ENCODE assay signal across 8 cellular contexts in the genomic region with DNA sequence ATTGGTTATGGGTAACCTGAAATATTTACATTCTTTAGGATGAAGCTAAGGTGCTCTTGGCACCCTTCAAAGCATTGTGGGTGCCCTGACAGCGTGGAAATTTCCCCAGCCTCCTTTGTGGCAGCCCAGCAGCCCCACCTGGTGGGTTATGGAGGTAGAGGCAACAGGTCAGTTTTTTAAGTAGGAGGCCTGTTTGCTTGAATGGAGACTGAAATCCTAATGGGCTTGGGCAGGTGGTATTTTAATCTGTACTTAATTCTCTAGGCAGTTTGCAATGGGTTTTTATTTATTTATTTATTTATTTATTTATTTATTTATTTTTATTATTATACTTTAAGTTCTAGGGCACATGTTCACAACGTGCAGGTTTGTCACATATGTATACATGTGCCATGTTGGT.
DNase-seq lines count a peak whose midpoint lies in the region; ATAC-seq, FAIRE-seq and TF ChIP-seq lines count a peak whose summit lies in the region.

No MANE protein-coding gene starts in this region.

- peak; percentile 85 to 91 for TF ChIP-seq RAD21 in H1 (IDR thresholded peaks at IDR 0.05 in 1 of 2, conservative IDR thresholded peaks at IDR 0.05 in 1 of 2; ENCODE audit: low read depth in 2 of 2, low read length in 2 of 2)

- H3K4ac ChIP-seq in H1 (replicated peaks; ENCODE audit: insufficient read length, low read depth, low read length) = no peak overlapping the region

- H3K27ac Mint-ChIP-seq in Calu3 (ENCODE audit: unreplicated experiment) (no peak overlapping the region), neural crest cell (ENCODE audit: unreplicated experiment) (no peak overlapping the region)

- CTCF ChIA-PET in Calu3 (lab: Charles Lee) (interaction anchor here (1.5 to 1.6 kb wide), 2 partner anchors 17 to 172 kb away, joined by 3 to 4 read pairs; no protein-coding TSS in a partner anchor), H1 (lab: Charles Lee; ENCODE audit: partially characterized antibody) (interaction anchor here (0.9 to 2.1 kb wide), 5 partner anchors 9 to 479 kb away, joined by 3 to 7 read pairs (median 3); no protein-coding TSS in a partner anchor)

- TF ChIP-seq POLR2A in H1 (IDR thresholded peaks at IDR 0.05; ENCODE audit: control extremely low read depth in 1 of 2, low read depth in 2 of 2, low read length in 2 of 2) = no peak

- no peaks in the 10 kb centered on the region for H4K20me1 ChIP-seq in H1 (replicated peaks in 1 of 2; ENCODE audit: control insufficient read depth in 1 of 2, insufficient read depth in 2 of 2, low read length in 2 of 2)

- H2BK15ac ChIP-seq in H1 (ENCODE audit: low read length) = no peak overlapping the region

- TF ChIP-seq CTCF in Calu3 (IDR thresholded peaks at IDR 0.05; ENCODE audit: unreplicated experiment) (peak; percentile 80), H1 (IDR thresholded peaks at IDR 0.05; ENCODE audit: control extremely low read depth in 1 of 3, insufficient read depth in 1 of 3, low read depth in 1 of 3, low read length in 3 of 3) (peak; percentile 65 to 71 (median 71)), neural crest cell (conservative IDR thresholded peaks at IDR 0.05) (peak; percentile 71)

- H3K14ac ChIP-seq in H1 (ENCODE audit: insufficient read length) = no peak overlapping the region

- ATAC-seq in GM21717 (IDR thresholded peaks at IDR 0.05; ENCODE audit: unreplicated experiment) (peak; percentile 63), aorta (ENCODE audit: low FRiP score) (no peak)

- H2BK5ac ChIP-seq in H1 (ENCODE audit: low read depth, low read length) = no peak overlapping the region

- no peak overlapping the region for H3K23ac ChIP-seq in H1 (ENCODE audit: insufficient read length)

- no peak overlapping the region for H3K4me2 ChIP-seq in H1 (ENCODE audit: insufficient read depth in 1 of 2, low read depth in 2 of 2, low read length in 2 of 2)

- H3K79me1 ChIP-seq in H1 (ENCODE audit: low read depth, low read length) = no peaks in the 10 kb centered on the region

- H3K27me3 ChIP-seq in H1 (replicated peaks in 1 of 4; ENCODE audit: control insufficient read depth in 3 of 4, extremely low read depth in 1 of 4, insufficient read depth in 3 of 4, low read length in 3 of 4) (no peaks in the 10 kb centered on the region), aorta (ENCODE audit: control insufficient read depth in 1 of 2, insufficient read depth in 2 of 2, low read length in 1 of 2) (no peaks in the 10 kb centered on the region)

- no peak overlapping the region for H4K5ac ChIP-seq in H1 (ENCODE audit: insufficient read length, low read depth, low read length)

- no peak overlapping the region for H2BK120ac ChIP-seq in H1 (replicated peaks; ENCODE audit: low read depth, low read length)

- 37% methylated on average over 1 of the region's 2 CpGs; no CpG with 5 or more reads in 1 of the 2 experiments for WGBS in H1 (ENCODE audit: extremely low coverage in 1 of 2, insufficient coverage in 1 of 2, insufficient read length in 1 of 2, insufficient replicate concordance in 2 of 2, low coverage in 1 of 2, low lambda C conversion rate in 2 of 2, missing lambda C conversion rate in 1 of 2), 2 experiments
- WGBS in aorta, 2 donors = 41 to 59% methylated on average over 2 of the region's 2 CpGs

- H3K27me3 Mint-ChIP-seq in Calu3 (ENCODE audit: unreplicated experiment) (no peaks in the 10 kb centered on the region), neural crest cell (ENCODE audit: low read depth) (no peaks in the 10 kb centered on the region)

- peaks cover 8% of the 10 kb centered on the region for H3K9me3 Mint-ChIP-seq in Calu3 (ENCODE audit: low read depth, unreplicated experiment)
- H3K9me3 Mint-ChIP-seq in neural crest cell = peaks cover 9% of the 10 kb centered on the region

- POLR2A ChIA-PET in H1 (lab: Charles Lee; ENCODE audit: partially characterized antibody) = no interaction called here

- no peaks in the 10 kb centered on the region for H3K23me2 ChIP-seq in H1 (ENCODE audit: low read depth, low read length)

- no peak for FAIRE-seq in H1 (lab: Jason Lieb, UNC)

- H2BK12ac ChIP-seq in H1 (ENCODE audit: low read depth, low read length) = no peak overlapping the region

- H3K4me1 ChIP-seq in H1 (replicated peaks in 1 of 4; ENCODE audit: control insufficient read depth in 3 of 4, insufficient read depth in 4 of 4, low read length in 3 of 4) (no peaks in the 10 kb centered on the region), aorta (ENCODE audit: control insufficient read depth in 1 of 2, insufficient read depth in 2 of 2, low read length in 2 of 2) (no peaks in the 10 kb centered on the region)

- H3K4me3 ChIP-seq in H1 (ENCODE audit: extremely low read depth in 1 of 4, insufficient read depth in 2 of 4, low read depth in 3 of 4, low read length in 4 of 4) (no peak overlapping the region), aorta (ENCODE audit: low read length in 2 of 2) (no peak overlapping the region)

- BruUV-seq in Calu3 (replicated peaks; lab: Mats Ljungman, UMichigan) = no TSS peak

- H3K4me3 Mint-ChIP-seq in Calu3 (ENCODE audit: low read depth, unreplicated experiment) = no peak overlapping the region
- no peak overlapping the region for H3K4me3 Mint-ChIP-seq in neural crest cell

- H3K36me3 ChIP-seq in H1 (ENCODE audit: control insufficient read depth in 2 of 4, insufficient read depth in 4 of 4, low read length in 3 of 4) (no peaks in the 10 kb centered on the region), aorta (ENCODE audit: control insufficient read depth in 1 of 2, insufficient read depth in 2 of 2, low read length in 1 of 2) (no peaks in the 10 kb centered on the region)

- H3K36me3 Mint-ChIP-seq in Calu3 (ENCODE audit: insufficient read depth, unreplicated experiment) (no peaks in the 10 kb centered on the region), neural crest cell (ENCODE audit: low read depth) (peaks cover 2% of the 10 kb centered on the region)

- H3K9ac ChIP-seq in H1 (replicated peaks in 1 of 4; ENCODE audit: extremely low read depth in 1 of 4, low read depth in 3 of 4, low read length in 3 of 4) = no peak overlapping the region

- DNase-seq in Calu3 (peak; percentile 80), NCI-H146 treated with DMSO at 0.1 percent for 48 hours (lab: John Stamatoyannopoulos, UW; ENCODE audit: unreplicated experiment) (peak; percentile 22), H1 (ENCODE audit: low read depth in 1 of 2, low spot score in 2 of 2) (peak in 1 of 2 experiments; percentile 69), neural crest cell (ENCODE audit: low read depth, low spot score) (no peak), aorta (peak; percentile 51 to 76), retina (no peak)
- peak; percentile 62 to 71 for DNase-seq in activated CD4-positive, alpha-beta T cell treated with anti-CD3 and anti-CD28 coated beads, Interleukin-2, amount 50 U/mL, for 48 hours

- no peaks in the 10 kb centered on the region for H3K79me2 ChIP-seq in H1 (ENCODE audit: control insufficient read depth in 1 of 2, insufficient read depth in 2 of 2, low read length in 2 of 2)

- no peak for TF ChIP-seq EP300 in H1 (IDR thresholded peaks at IDR 0.05; ENCODE audit: borderline replicate concordance in 1 of 2, low read depth in 2 of 2, low read length in 2 of 2)

- H3K9me3 ChIP-seq in H1 (ENCODE audit: insufficient read depth in 2 of 2, low read depth in 1 of 2, low read length in 1 of 2) = no peaks in the 10 kb centered on the region
- H3K9me3 ChIP-seq in aorta (ENCODE audit: control insufficient read depth, low read length) = peaks cover 2% of the 10 kb centered on the region

- no peak overlapping the region for H2BK20ac ChIP-seq in H1 (ENCODE audit: low read length)

- no peak overlapping the region for H3K27ac ChIP-seq in H1 (ENCODE audit: low read depth, low read length)
- no peak overlapping the region for H3K27ac ChIP-seq in aorta (ENCODE audit: low read depth in 1 of 2, low read length in 2 of 2)

- no peak overlapping the region for H3K56ac ChIP-seq in H1 (replicated peaks; ENCODE audit: insufficient read length, low read depth, low read length)

- no peak overlapping the region for H2AFZ ChIP-seq in H1 (ENCODE audit: low read length)

- H3K18ac ChIP-seq in H1 (ENCODE audit: extremely low read depth, low read length) = no peak overlapping the region

- no peak overlapping the region for H4K91ac ChIP-seq in H1 (replicated peaks; ENCODE audit: insufficient read length, low read length)

- peaks cover 16% of the 10 kb centered on the region for H3K4me1 Mint-ChIP-seq in Calu3 (ENCODE audit: low read depth, unreplicated experiment)
- H3K4me1 Mint-ChIP-seq in neural crest cell = no peaks in the 10 kb centered on the region

- H2AK5ac ChIP-seq in H1 (ENCODE audit: low read depth, low read length) = no peak overlapping the region

- no peak overlapping the region for H4K8ac ChIP-seq in H1 (ENCODE audit: extremely low read depth, insufficient read depth, low read length)

- intact Hi-C loops in Calu3 (cut with micrococcal nuclease; ENCODE audit: unreplicated experiment) (loop anchor here (1.0 to 10.0 kb wide), 3 partner anchors 16 to 155 kb away; no protein-coding TSS in a partner anchor), aorta (cut with DNase I) (loop anchor here in 1 of 2 donors (10.0 kb wide), 1 partner anchor 163 kb away; no protein-coding TSS in a partner anchor)

TF ChIP-seq in H1, 55 proteins besides CTCF, POLR2A, EP300 and RAD21:
- no peak for TF ChIP-seq HDAC2 (IDR thresholded peaks at IDR 0.05; ENCODE audit: borderline replicate concordance in 1 of 2, low read depth in 2 of 2, low read length in 2 of 2)
- TF ChIP-seq RXRA (IDR thresholded peaks at IDR 0.05; ENCODE audit: insufficient read depth, low read depth, low read length) = no peak
- TF ChIP-seq KDM4A (IDR thresholded peaks at IDR 0.05; ENCODE audit: low read depth, low read length, severe bottlenecking) = no peak
- no peak for TF ChIP-seq KDM1A (IDR thresholded peaks at IDR 0.05; ENCODE audit: borderline replicate concordance, low read length)
- TF ChIP-seq SP2 (IDR thresholded peaks at IDR 0.05; ENCODE audit: low read length) = no peak

Comparison
In these comparisons a context has a peak if more than half of its experiments do, and no peak if none do; other contexts are left out.
1. DNase-seq: peak in Calu3 (single experiment), NCI-H146 treated with DMSO at 0.1 percent for 48 hours (single experiment), activated CD4-positive, alpha-beta T cell treated with anti-CD3 and anti-CD28 coated beads, Interleukin-2, amount 50 U/mL, for 48 hours (2 of 2) and aorta (2 of 2); none in neural crest cell (single experiment) and retina (single experiment).
2. Peak in every context shown above with its lines, with median percentiles within 50 percentile points of each other: CTCF ChIP-seq.